ENCODE assay signal across 8 cellular contexts in genomic region chr12:69570545-69571399, GRCh38. TPM values are rescaled to one million over a fixed set of nuclear protein-coding genes. Genes with fewer than 3 reads are reported as not detected.
DNase-seq lines count a peak whose midpoint lies in the region; ATAC-seq and TF ChIP-seq lines count a peak whose summit lies in the region.

No MANE protein-coding gene starts in this region.

- no peak overlapping the region for H3K27ac Mint-ChIP-seq in CD4-positive, alpha-beta T cell
- H3K27ac Mint-ChIP-seq in activated T-helper 17 cell treated with anti-CD3 and anti-CD28 coated beads, Interleukin-2, amount 50 U/mL, for 72 hours = peak overlapping the region; percentile 58

- POLR2A ChIA-PET in CD4-positive, alpha-beta T cell (lab: Charles Lee) = interaction anchor here (0.8 to 3.0 kb wide), 7 partner anchors 10 to 323 kb away, joined by 3 to 18 read pairs (median 5); partner anchors contain the start of gene CCT2

- no peaks in the 10 kb centered on the region for H3K27me3 Mint-ChIP-seq in CD4-positive, alpha-beta T cell
- H3K27me3 Mint-ChIP-seq in activated T-helper 17 cell treated with anti-CD3 and anti-CD28 coated beads, Interleukin-2, amount 50 U/mL, for 72 hours = no peaks in the 10 kb centered on the region

- H3K9me3 Mint-ChIP-seq in CD4-positive, alpha-beta T cell = no peaks in the 10 kb centered on the region
- H3K9me3 Mint-ChIP-seq in activated T-helper 17 cell treated with anti-CD3 and anti-CD28 coated beads, Interleukin-2, amount 50 U/mL, for 72 hours = no peaks in the 10 kb centered on the region

- peak; percentile 15 to 44 (median 32) for DNase-seq in CD4-positive, alpha-beta T cell
- peak; percentile 6 for DNase-seq in GM19240 (ENCODE audit: insufficient read length, low spot score)
- DNase-seq in HPDE6-E6E7 (ENCODE audit: extremely low spot score) = peak; percentile 38
- peak; percentile 72 for DNase-seq in OCI-M1 (lab: John Stamatoyannopoulos, UW)
- peak; percentile 32 for DNase-seq in foreskin melanocyte
- peak; percentile 64 for DNase-seq in pons (ENCODE audit: low spot score)

- H3K27me3 ChIP-seq in CD4-positive, alpha-beta T cell (ENCODE audit: control insufficient read depth, insufficient read depth, low read length) = no peaks in the 10 kb centered on the region

- ATAC-seq in CD4-positive, alpha-beta T cell (ENCODE audit: poor library complexity) = peak; percentile 88
- ATAC-seq in activated T-helper 17 cell treated with anti-CD3 and anti-CD28 coated beads, Interleukin-2, amount 50 U/mL, for 72 hours (replicated peaks) = peak; percentile 74
- no peak for ATAC-seq in HG03045 (IDR thresholded peaks at IDR 0.05; ENCODE audit: unreplicated experiment)

- TF ChIP-seq CTCF in CD4-positive, alpha-beta T cell (IDR thresholded peaks at IDR 0.05) = peak; percentile 92

- peaks cover 61% of the 10 kb centered on the region for H3K36me3 Mint-ChIP-seq in CD4-positive, alpha-beta T cell (ENCODE audit: low read depth)
- H3K36me3 Mint-ChIP-seq in activated T-helper 17 cell treated with anti-CD3 and anti-CD28 coated beads, Interleukin-2, amount 50 U/mL, for 72 hours (ENCODE audit: low read depth) = peaks cover 73% of the 10 kb centered on the region

- no peaks in the 10 kb centered on the region for H3K4me1 Mint-ChIP-seq in CD4-positive, alpha-beta T cell (ENCODE audit: low read depth)
- peaks cover 5% of the 10 kb centered on the region for H3K4me1 Mint-ChIP-seq in activated T-helper 17 cell treated with anti-CD3 and anti-CD28 coated beads, Interleukin-2, amount 50 U/mL, for 72 hours

- intact Hi-C loops in CD4-positive, alpha-beta T cell (cut with DNase I, micrococcal nuclease) = loop anchor here (1.0 to 2.0 kb wide), 3 partner anchors 213 to 416 kb away; no protein-coding TSS in a partner anchor

- H3K9me3 ChIP-seq in CD4-positive, alpha-beta T cell (ENCODE audit: control insufficient read depth, low read length) = no peaks in the 10 kb centered on the region

- no peak overlapping the region for H3K4me3 Mint-ChIP-seq in CD4-positive, alpha-beta T cell
- no peak overlapping the region for H3K4me3 Mint-ChIP-seq in activated T-helper 17 cell treated with anti-CD3 and anti-CD28 coated beads, Interleukin-2, amount 50 U/mL, for 72 hours

- CTCF ChIA-PET in CD4-positive, alpha-beta T cell (lab: Charles Lee) = interaction anchor here (0.6 to 5.8 kb wide), 23 partner anchors 9 to 416 kb away, joined by 3 to 55 read pairs (median 4); partner anchors contain the start of genes CCT2 and FRS2

- H3K27ac ChIP-seq in CD4-positive, alpha-beta T cell (ENCODE audit: low read depth, low read length) = no peak overlapping the region

RNA-seq across cellular contexts. Expression of gene CCT2, which starts 14.5 kb away (rescaled TPM):
- 100 to 1,000 TPM; 173 to 177 TPM for total RNA-seq in CD4-positive, alpha-beta T cell
- total RNA-seq in activated T-helper 17 cell treated with anti-CD3 and anti-CD28 coated beads, Interleukin-2, amount 50 U/mL, for 72 hours = 100 to 1,000 TPM; 178 to 384 TPM

RNA-seq across cellular contexts. Expression of gene LRRC10, which starts 39.9 kb away (rescaled TPM):
- not detected for total RNA-seq in CD4-positive, alpha-beta T cell
- not detected for total RNA-seq in activated T-helper 17 cell treated with anti-CD3 and anti-CD28 coated beads, Interleukin-2, amount 50 U/mL, for 72 hours

Comparison
In these comparisons a context has a peak if more than half of its experiments do, and no peak if none do; other contexts are left out.
1. DNase-seq: peak in every context shown above with its lines; median percentile 72 in OCI-M1; 64 in pons; 38 in HPDE6-E6E7; 32 in CD4-positive, alpha-beta T cell; 32 in foreskin melanocyte; 6 in GM19240.